ENCODE assay signal across 10 cellular contexts in the genomic region with DNA sequence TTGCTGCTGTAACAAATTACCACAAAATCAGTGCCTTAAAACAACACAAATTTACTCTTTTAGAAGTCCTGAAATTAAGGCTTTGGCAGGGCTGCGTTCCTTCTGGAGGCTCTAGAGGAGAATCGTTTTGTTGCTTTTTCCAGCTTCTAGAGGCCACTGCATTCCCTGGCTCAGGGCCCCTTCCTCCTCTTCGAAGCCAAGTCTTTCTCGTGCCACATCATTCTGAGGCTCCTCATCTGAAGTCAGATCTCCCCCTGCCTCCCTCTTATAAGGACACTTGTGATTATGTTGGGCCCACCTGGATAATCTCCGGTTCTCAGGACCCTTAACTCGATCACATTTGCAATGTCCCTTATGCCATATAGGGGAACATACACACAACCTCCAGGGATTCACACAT. TPM values are rescaled to one million over a fixed set of nuclear protein-coding genes. Genes with fewer than 3 reads are reported as not detected.
DNase-seq lines count a peak whose midpoint lies in the region; ATAC-seq and TF ChIP-seq lines count a peak whose summit lies in the region.
"Had no signal": no experiment of that assay in that cellular context is flagged by ENCODE, and none has a peak within 500 bp of the region (broad histone marks: within the 10 kb centered on the region; RNA-seq: fewer than 3 reads in every experiment).

No MANE protein-coding gene starts in this region.

- peak overlapping the region; percentile 22 for H3K4me3 Mint-ChIP-seq in activated naive CD8-positive, alpha-beta T cell
- H3K4me3 Mint-ChIP-seq in activated naive CD8-positive, alpha-beta T cell treated with anti-CD3 and anti-CD28 coated beads for 36 hours = no peak overlapping the region
- H3K4me3 Mint-ChIP-seq in activated naive CD8-positive, alpha-beta T cell treated with anti-CD3 and anti-CD28 coated beads, Interleukin-2, amount 50 U/mL, for 24 hours = no peak overlapping the region

- no peak for TF ChIP-seq POLR2A in transverse colon (IDR thresholded peaks at IDR 0.05)

- H3K36me3 ChIP-seq in muscle layer of duodenum (ENCODE audit: control insufficient read depth in 1 of 2, insufficient read depth in 2 of 2, low read length in 2 of 2) (peaks cover 3 to 8% of the 10 kb centered on the region in 2 donors), transverse colon (no peaks in the 10 kb centered on the region), H7 (replicated peaks; ENCODE audit: control insufficient read depth, insufficient read depth, low read length) (no peaks in the 10 kb centered on the region)
- H3K36me3 ChIP-seq: tibial nerve had no signal

- TF ChIP-seq CTCF in transverse colon (IDR thresholded peaks at IDR 0.05) = no peak

- no peaks in the 10 kb centered on the region for H3K27me3 ChIP-seq in muscle layer of duodenum (ENCODE audit: low read depth, low read length)
- H3K27me3 ChIP-seq in transverse colon = no peaks in the 10 kb centered on the region
- no peaks in the 10 kb centered on the region for H3K27me3 ChIP-seq in H7 (ENCODE audit: control insufficient read depth, insufficient read depth, low read length)
- H3K27me3 ChIP-seq: tibial nerve had no signal

- peaks cover 35 to 69% of the 10 kb centered on the region in 2 donors for H3K4me1 ChIP-seq in muscle layer of duodenum (ENCODE audit: control insufficient read depth in 1 of 2, insufficient read depth in 2 of 2, low read length in 2 of 2)
- H3K4me1 ChIP-seq in transverse colon = peaks cover 48 to 94% (median 71%) of the 10 kb centered on the region in 4 donors

- peaks cover 84% of the 10 kb centered on the region for H3K4me1 Mint-ChIP-seq in activated naive CD8-positive, alpha-beta T cell (ENCODE audit: low read depth)
- H3K4me1 Mint-ChIP-seq in activated naive CD8-positive, alpha-beta T cell treated with anti-CD3 and anti-CD28 coated beads for 36 hours = peaks cover 78% of the 10 kb centered on the region
- peaks cover 95% of the 10 kb centered on the region for H3K4me1 Mint-ChIP-seq in activated naive CD8-positive, alpha-beta T cell treated with anti-CD3 and anti-CD28 coated beads, Interleukin-2, amount 50 U/mL, for 24 hours

- H3K36me3 Mint-ChIP-seq in activated naive CD8-positive, alpha-beta T cell = peaks cover 10% of the 10 kb centered on the region
- peaks cover 58% of the 10 kb centered on the region for H3K36me3 Mint-ChIP-seq in activated naive CD8-positive, alpha-beta T cell treated with anti-CD3 and anti-CD28 coated beads for 36 hours
- peaks cover 25% of the 10 kb centered on the region for H3K36me3 Mint-ChIP-seq in activated naive CD8-positive, alpha-beta T cell treated with anti-CD3 and anti-CD28 coated beads, Interleukin-2, amount 50 U/mL, for 24 hours (ENCODE audit: low read depth)

- H3K4me3 ChIP-seq in muscle layer of duodenum (ENCODE audit: low read depth in 1 of 2, low read length in 2 of 2) (no peak overlapping the region), transverse colon (no peak overlapping the region), H7 (ENCODE audit: insufficient read depth, low read depth, low read length) (no peak overlapping the region)
- H3K4me3 ChIP-seq: tibial nerve had no signal

- H3K27ac Mint-ChIP-seq in activated naive CD8-positive, alpha-beta T cell = peak overlapping the region; percentile 92
- no peak overlapping the region for H3K27ac Mint-ChIP-seq in activated naive CD8-positive, alpha-beta T cell treated with anti-CD3 and anti-CD28 coated beads for 36 hours
- H3K27ac Mint-ChIP-seq in activated naive CD8-positive, alpha-beta T cell treated with anti-CD3 and anti-CD28 coated beads, Interleukin-2, amount 50 U/mL, for 24 hours = peak overlapping the region; percentile 18

- WGBS in transverse colon (ENCODE audit: low coverage in 1 of 2), 2 donors = 73 to 100% methylated on average over 2 to 6 of the region's 6 CpGs

- no peaks in the 10 kb centered on the region for H3K27me3 Mint-ChIP-seq in activated naive CD8-positive, alpha-beta T cell
- H3K27me3 Mint-ChIP-seq in activated naive CD8-positive, alpha-beta T cell treated with anti-CD3 and anti-CD28 coated beads for 36 hours = no peaks in the 10 kb centered on the region
- no peaks in the 10 kb centered on the region for H3K27me3 Mint-ChIP-seq in activated naive CD8-positive, alpha-beta T cell treated with anti-CD3 and anti-CD28 coated beads, Interleukin-2, amount 50 U/mL, for 24 hours

- intact Hi-C loops in transverse colon (cut with DNase I; ENCODE audit: low total_unique reads) = loop anchor here (5.0 kb wide), 1 partner anchor 75 kb away; the partner anchor contains the start of gene IRF1

- peak overlapping the region; percentile 26 for H3K27ac ChIP-seq in muscle layer of duodenum (ENCODE audit: low read length)
- peak overlapping the region; percentile 96 to 99 (median 99) for H3K27ac ChIP-seq in transverse colon

- no peak for DNase-seq in activated naive CD8-positive, alpha-beta T cell treated with anti-CD3 and anti-CD28 coated beads for 36 hours
- DNase-seq in activated naive CD8-positive, alpha-beta T cell treated with anti-CD3 and anti-CD28 coated beads, Interleukin-2, amount 50 U/mL, for 24 hours = no peak
- DNase-seq in transverse colon = no peak
- no peak for DNase-seq in H7
- no peak for DNase-seq in middle frontal gyrus (ENCODE audit: extremely low spot score, low spot score)
- DNase-seq in germinal center (ENCODE audit: low spot score) = no peak
- DNase-seq: NCI-H345 had no signal

- in situ Hi-C loops in transverse colon (cut with MboI; ENCODE audit: low pct_ligation_motif_present in 1 of 4, low pct_unique_long_range_greater_than_20kb in 1 of 4, low sequenced_read_pairs in 3 of 4) = loop anchor here in 3 of 4 donors (5.0 to 10.0 kb wide), 2 partner anchors 75 to 77 kb away; partner anchors contain the start of gene IRF1 (in 3 of the 3)

- TF ChIP-seq EP300 in transverse colon (IDR thresholded peaks at IDR 0.05; ENCODE audit: low read depth) = no peak

- H3K9me3 ChIP-seq in muscle layer of duodenum (ENCODE audit: control insufficient read depth in 1 of 2, low read length in 2 of 2) (no peaks in the 10 kb centered on the region), transverse colon (no peaks in the 10 kb centered on the region)
- H3K9me3 ChIP-seq: tibial nerve had no signal

- H3K9me3 Mint-ChIP-seq in activated naive CD8-positive, alpha-beta T cell (ENCODE audit: low read depth) = no peaks in the 10 kb centered on the region
- H3K9me3 Mint-ChIP-seq in activated naive CD8-positive, alpha-beta T cell treated with anti-CD3 and anti-CD28 coated beads for 36 hours = no peaks in the 10 kb centered on the region
- H3K9me3 Mint-ChIP-seq in activated naive CD8-positive, alpha-beta T cell treated with anti-CD3 and anti-CD28 coated beads, Interleukin-2, amount 50 U/mL, for 24 hours = no peaks in the 10 kb centered on the region

- no peak for ATAC-seq in activated naive CD8-positive, alpha-beta T cell treated with anti-CD3 and anti-CD28 coated beads, Interleukin-2, amount 50 U/mL, for 24 hours

RNA-seq across cellular contexts. Expression of gene SLC22A5, which starts 48.0 kb away (rescaled TPM):
- total RNA-seq in activated naive CD8-positive, alpha-beta T cell treated with anti-CD3 and anti-CD28 coated beads for 36 hours = 1 to 10 TPM; 3.7 to 4.5 TPM
- 100 to 1,000 TPM in 1 of 4 donors, 10 to 100 TPM in 3; 34.6 to 129 (median 67.8) TPM for total RNA-seq in transverse colon
- 0.76 and 1.6 TPM in 2 replicates for total RNA-seq in H7 (2014; rRNA removed; shearing (Covaris generic))

Comparison
In these comparisons a context has a peak if more than half of its experiments do, and no peak if none do; other contexts are left out.
1. RNA of gene SLC22A5, which starts 48.0 kb away (total RNA-seq): 34.6 to 129 TPM in transverse colon; 3.7 to 4.5 TPM in activated naive CD8-positive, alpha-beta T cell treated with anti-CD3 and anti-CD28 coated beads for 36 hours and 0.76 to 1.6 TPM in H7; every median in the first group is over 4 times any median in the second.